8 cellular contexts compared by ENCODE assay signal in genomic region chr16:66551788-66552287, GRCh38. TPM values are rescaled to one million over a fixed set of nuclear protein-coding genes. Genes with fewer than 3 reads are reported as not detected.
DNase-seq lines count a peak whose midpoint lies in the region; ATAC-seq and TF ChIP-seq lines count a peak whose summit lies in the region.

No MANE protein-coding gene starts in this region.

- no peaks in the 10 kb centered on the region for H3K9me3 Mint-ChIP-seq in activated CD8-positive, alpha-beta T cell treated with anti-CD3 and anti-CD28 coated beads, Interleukin-2, amount 10 ng/mL, durations not matched to agents 7 days and 5 days (ENCODE audit: insufficient read depth)

- 16 to 21% methylated on average over 8 of the region's 8 CpGs for WGBS in testis, 2 donors

- peak overlapping the region; percentile 90 for H3K4me3 Mint-ChIP-seq in activated CD8-positive, alpha-beta T cell treated with anti-CD3 and anti-CD28 coated beads, Interleukin-2, amount 10 ng/mL, durations not matched to agents 7 days and 5 days

- peaks cover 77% of the 10 kb centered on the region for H3K4me1 Mint-ChIP-seq in activated CD8-positive, alpha-beta T cell treated with anti-CD3 and anti-CD28 coated beads, Interleukin-2, amount 10 ng/mL, durations not matched to agents 7 days and 5 days (ENCODE audit: low read depth)

- H3K4me1 ChIP-seq in testis: peaks cover 27% of the 10 kb centered on the region

- ATAC-seq in activated CD8-positive, alpha-beta T cell treated with anti-CD3 and anti-CD28 coated beads, Interleukin-2, amount 10 ng/mL, durations not matched to agents 7 days and 5 days: peak; percentile 5
- ATAC-seq in HG02642 (IDR thresholded peaks at IDR 0.05; ENCODE audit: poor library complexity, unreplicated experiment): no peak

- intact Hi-C loops in testis (cut with DNase I; ENCODE audit: low total_unique reads): no loop called here

- peak; percentile 10 for DNase-seq in stimulated activated CD4-positive, alpha-beta T cell treated with anti-CD3 and anti-CD28 coated beads, Interleukin-4, amount 100 ng/mL, for 1 hour
- DNase-seq in stimulated activated CD4-positive, alpha-beta T cell treated with anti-CD3 and anti-CD28 coated beads, Interleukin-4, amount 100 ng/mL, for 4 hours: no peak
- DNase-seq in activated CD8-positive, alpha-beta T cell treated with anti-CD3 and anti-CD28 coated beads, Interleukin-2, amount 10 ng/mL, durations not matched to agents 7 days and 5 days: no peak
- DNase-seq in inferior parietal cortex (ENCODE audit: extremely low spot score) (peak; percentile 17), testis (no peak), SKM-1 (lab: John Stamatoyannopoulos, UW; ENCODE audit: unreplicated experiment) (no peak), midbrain (lab: John Stamatoyannopoulos, UW) (no peak)

- peak overlapping the region; percentile 64 to 74 for H3K4me3 ChIP-seq in testis

- H3K27ac Mint-ChIP-seq in activated CD8-positive, alpha-beta T cell treated with anti-CD3 and anti-CD28 coated beads, Interleukin-2, amount 10 ng/mL, durations not matched to agents 7 days and 5 days: peak overlapping the region; percentile 92

- H3K9me3 ChIP-seq in testis: no peaks in the 10 kb centered on the region

- peaks cover 37% of the 10 kb centered on the region for H3K36me3 Mint-ChIP-seq in activated CD8-positive, alpha-beta T cell treated with anti-CD3 and anti-CD28 coated beads, Interleukin-2, amount 10 ng/mL, durations not matched to agents 7 days and 5 days (ENCODE audit: low read depth)

- POLR2A ChIA-PET in activated CD8-positive, alpha-beta T cell treated with anti-CD3 and anti-CD28 coated beads, Interleukin-2, amount 10 ng/mL, durations not matched to agents 7 days and 5 days (lab: Charles Lee): interaction anchor here (0.9 to 9.3 kb wide), 15 partner anchors 9 to 143 kb away, joined by 3 to 136 read pairs (median 8); partner anchors contain the start of gene CMTM3

- TF ChIP-seq POLR2A in testis (IDR thresholded peaks at IDR 0.05): no peak

- no peaks in the 10 kb centered on the region for H3K27me3 ChIP-seq in testis

- peak overlapping the region; percentile 93 to 94 for H3K27ac ChIP-seq in testis

- no peak for TF ChIP-seq CTCF in testis (IDR thresholded peaks at IDR 0.05)

- H3K27me3 Mint-ChIP-seq in activated CD8-positive, alpha-beta T cell treated with anti-CD3 and anti-CD28 coated beads, Interleukin-2, amount 10 ng/mL, durations not matched to agents 7 days and 5 days (ENCODE audit: low read depth): no peaks in the 10 kb centered on the region

- CTCF ChIA-PET in activated CD8-positive, alpha-beta T cell treated with anti-CD3 and anti-CD28 coated beads, Interleukin-2, amount 10 ng/mL, durations not matched to agents 7 days and 5 days (lab: Charles Lee): interaction anchor here (0.6 to 5.3 kb wide), 24 partner anchors 8 to 328 kb away, joined by 3 to 63 read pairs (median 4); partner anchors contain the start of genes CMTM3 and NAE1

- H3K36me3 ChIP-seq in testis (ENCODE audit: low read depth, missing control alignments): no peaks in the 10 kb centered on the region

RNA-seq across cellular contexts. Expression of gene CKLF, which starts 0.5 kb away (rescaled TPM):
- total RNA-seq in activated CD8-positive, alpha-beta T cell treated with anti-CD3 and anti-CD28 coated beads, Interleukin-2, amount 10 ng/mL, durations not matched to agents 7 days and 5 days: 100 to 1,000 TPM; 137 to 139 TPM
- total RNA-seq in testis: 10 to 100 TPM; 49.5 to 71.5 TPM
- polyA plus RNA-seq in testis (ENCODE audit: insufficient read depth, low read depth, low replicate concordance): 128 TPM

RNA-seq across cellular contexts. Expression of gene TK2, which starts 1.9 kb away (rescaled TPM):
- total RNA-seq in activated CD8-positive, alpha-beta T cell treated with anti-CD3 and anti-CD28 coated beads, Interleukin-2, amount 10 ng/mL, durations not matched to agents 7 days and 5 days: 1 to 10 TPM; 5.7 to 6.4 TPM
- total RNA-seq in testis: 10 to 100 TPM; 51.7 to 66.8 TPM
- 73.4 TPM for polyA plus RNA-seq in testis (ENCODE audit: insufficient read depth, low read depth, low replicate concordance)

RNA-seq across cellular contexts. Expression of gene CMTM1, which starts 14.4 kb away (rescaled TPM):
- total RNA-seq in activated CD8-positive, alpha-beta T cell treated with anti-CD3 and anti-CD28 coated beads, Interleukin-2, amount 10 ng/mL, durations not matched to agents 7 days and 5 days: 10 to 100 TPM; 13.6 to 15.0 TPM
- 10 to 100 TPM; 24.0 to 47.5 TPM for total RNA-seq in testis
- 103 TPM for polyA plus RNA-seq in testis (ENCODE audit: insufficient read depth, low read depth, low replicate concordance)

RNA-seq across cellular contexts. Expression of gene CMTM2, which starts 27.4 kb away (rescaled TPM):
- under 1 TPM; 0.68 to 0.82 TPM for total RNA-seq in activated CD8-positive, alpha-beta T cell treated with anti-CD3 and anti-CD28 coated beads, Interleukin-2, amount 10 ng/mL, durations not matched to agents 7 days and 5 days
- total RNA-seq in testis: 100 to 1,000 TPM; 307 to 454 TPM
- polyA plus RNA-seq in testis (ENCODE audit: insufficient read depth, low read depth, low replicate concordance): 1,249 TPM

RNA-seq across cellular contexts. Expression of gene CMTM3, which starts 52.7 kb away (rescaled TPM):
- total RNA-seq in activated CD8-positive, alpha-beta T cell treated with anti-CD3 and anti-CD28 coated beads, Interleukin-2, amount 10 ng/mL, durations not matched to agents 7 days and 5 days: 100 to 1,000 TPM; 102 to 104 TPM
- total RNA-seq in testis: 100 to 1,000 TPM; 137 to 182 TPM
- polyA plus RNA-seq in testis (ENCODE audit: insufficient read depth, low read depth, low replicate concordance): 149 TPM

Comparison
In these comparisons a context has a peak if more than half of its experiments do, and no peak if none do; other contexts are left out.
1. DNase-seq: peak in stimulated activated CD4-positive, alpha-beta T cell treated with anti-CD3 and anti-CD28 coated beads, Interleukin-4, amount 100 ng/mL, for 1 hour (single experiment) and inferior parietal cortex (single experiment); none in stimulated activated CD4-positive, alpha-beta T cell treated with anti-CD3 and anti-CD28 coated beads, Interleukin-4, amount 100 ng/mL, for 4 hours (0 of 2), activated CD8-positive, alpha-beta T cell treated with anti-CD3 and anti-CD28 coated beads, Interleukin-2, amount 10 ng/mL, durations not matched to agents 7 days and 5 days (single experiment), testis (single experiment), SKM-1 (single experiment) and midbrain (single experiment).
2. RNA of gene TK2, which starts 1.9 kb away (total RNA-seq): 51.7 to 66.8 TPM in testis; 5.7 to 6.4 TPM in activated CD8-positive, alpha-beta T cell treated with anti-CD3 and anti-CD28 coated beads, Interleukin-2, amount 10 ng/mL, durations not matched to agents 7 days and 5 days; every median in the first group is over 4 times any median in the second.